ENCODE assay signal across 9 cellular contexts in genomic region chr15:75647370-75648155, GRCh38. TPM values are rescaled to one million over a fixed set of nuclear protein-coding genes. Genes with fewer than 3 reads are reported as not detected.
DNase-seq lines count a peak whose midpoint lies in the region; ATAC-seq, FAIRE-seq and TF ChIP-seq lines count a peak whose summit lies in the region.
"Had no signal": no experiment of that assay in that cellular context is flagged by ENCODE, and none has a peak within 500 bp of the region (broad histone marks: within the 10 kb centered on the region; RNA-seq: fewer than 3 reads in every experiment).

TSS of gene SNX33 (plus strand) at chr15:75647912. CDS start at chr15:75649103, 1,191 bp downstream.

- no peak for ATAC-seq in GM21825 (IDR thresholded peaks at IDR 0.05; ENCODE audit: unreplicated experiment)

- H3K9me1 ChIP-seq in keratinocyte (ENCODE audit: control insufficient read depth, extremely low read depth, insufficient read depth, low read length), result peaks cover 10% of the 10 kb centered on the region

- H3K4me2 ChIP-seq in keratinocyte (ENCODE audit: control insufficient read depth, extremely low read depth, insufficient read depth, low read depth, low read length), result peak within 1 kb of the TSS; percentile 97

- H3K27ac ChIP-seq in keratinocyte (ENCODE audit: control insufficient read depth, insufficient read depth, low read length), result peak within 1 kb of the TSS; percentile 90

- peak within 1 kb of the TSS; percentile 95 for H3K9ac ChIP-seq in keratinocyte (ENCODE audit: control insufficient read depth, extremely low read depth, insufficient read depth, low read length)

- peaks cover 47% of the 10 kb centered on the region for H3K4me1 ChIP-seq in keratinocyte (ENCODE audit: control insufficient read depth, extremely low read depth, insufficient read depth, low read length)

- dilution Hi-C loops in keratinocyte (cut with MboI; ENCODE audit: extremely low pct_ligation_motif_present, low sequenced_read_pairs), result no loop called here

- H3K36me3 ChIP-seq in keratinocyte (ENCODE audit: control insufficient read depth in 2 of 2, extremely low read depth in 1 of 2, insufficient read depth in 2 of 2, low read length in 2 of 2), result peaks cover 4 to 19% of the 10 kb centered on the region in 2 experiments

- H3K4me3 ChIP-seq in choroid plexus epithelial cell (ENCODE audit: low read depth, low read length) (peak within 1 kb of the TSS; percentile 89), keratinocyte (ENCODE audit: control insufficient read depth in 2 of 3, extremely low read depth in 1 of 3, insufficient read depth in 2 of 3, low read depth in 1 of 3, low read length in 3 of 3) (peak within 1 kb of the TSS; percentile 88 to 94 (median 91))

- peak within 1 kb of the TSS; percentile 55 for H2AFZ ChIP-seq in keratinocyte (ENCODE audit: control insufficient read depth, low read length)

- H3K79me2 ChIP-seq in keratinocyte (ENCODE audit: control insufficient read depth, insufficient read depth, low read length), result peaks cover 57% of the 10 kb centered on the region

- TF ChIP-seq CTCF in choroid plexus epithelial cell (conservative IDR thresholded peaks at IDR 0.05; ENCODE audit: low read depth, low read length) (peak; percentile 52), keratinocyte (optimal IDR thresholded peaks at IDR 0.05 in 1 of 3, IDR thresholded peaks at IDR 0.05 in 1 of 3, conservative IDR thresholded peaks at IDR 0.05 in 1 of 3; ENCODE audit: extremely low read depth in 1 of 3, insufficient read depth in 2 of 3, low read length in 3 of 3) (peak; percentile 35 to 55 (median 45))

- FAIRE-seq in keratinocyte (lab: Jason Lieb, UNC), result no peak
- FAIRE-seq: A204.1 had no signal

- peaks cover 2% of the 10 kb centered on the region for H4K20me1 ChIP-seq in keratinocyte (ENCODE audit: control insufficient read depth, extremely low read depth, insufficient read depth, low read length)

- H3K9me3 ChIP-seq in keratinocyte (ENCODE audit: control insufficient read depth, low read depth, low read length), result no peaks in the 10 kb centered on the region

- DNase-seq in DMS 273 (lab: John Stamatoyannopoulos, UW; ENCODE audit: unreplicated experiment) (peak; percentile 87), DMS 273 treated with DMSO at 0.1 percent for 48 hours (lab: John Stamatoyannopoulos, UW) (no peak), NAMALWA (ENCODE audit: low spot score) (peak; percentile 32), choroid plexus epithelial cell (ENCODE audit: low read depth) (peak; percentile 89), keratinocyte (ENCODE audit: low read depth, low spot score) (no peak)
- peak; percentile 65 for DNase-seq in activated CD4-positive, CD25-positive, alpha-beta regulatory T cell treated with anti-CD3 and anti-CD28 coated beads, Interleukin-2, amount 50 U/mL, for 72 hours
- DNase-seq in stimulated activated CD4-positive, alpha-beta T cell treated with anti-CD3 and anti-CD28 coated beads, Interleukin-12 subunit alpha, Interleukin-12 subunit beta, amount 100 ng/mL, for 48 hours (ENCODE audit: low read depth in 2 of 3, low spot score in 1 of 3), result peak in 2 of 3 donors; percentile 45 to 51

- H3K27me3 ChIP-seq in keratinocyte (ENCODE audit: control insufficient read depth, extremely low read depth, insufficient read depth, low read length), result no peaks in the 10 kb centered on the region

RNA-seq across cellular contexts. Expression of gene SNX33, which starts in this region (rescaled TPM):
- polyA plus RNA-seq in keratinocyte, result 21.7 to 32.5 TPM (median 27.0 TPM) in 3 replicates
- polyA plus RNA-seq in keratinocyte (2011; ENCODE audit: low read depth), result 11.5 TPM
- 24.7 and 25.8 TPM in 2 replicates for polyA plus RNA-seq in keratinocyte (2011; cell fraction: cytosol; rRNA removed)
- 59.5 and 81.4 TPM in 2 replicates for polyA plus RNA-seq in keratinocyte (2011; cell fraction: nucleus; rRNA removed)
- polyA plus RNA-seq in keratinocyte (2012; ENCODE audit: low replicate concordance), result 31.2 and 40.4 TPM in 2 replicates
- polyA minus RNA-seq in keratinocyte, result 45.4 to 75.9 TPM (median 53.1 TPM) in 3 replicates
- 51.8 TPM for polyA minus RNA-seq in keratinocyte (2011; cell fraction: cytosol; rRNA and poly(A)+ RNA removed)
- 52.0 and 62.4 TPM in 2 replicates for polyA minus RNA-seq in keratinocyte (2011; cell fraction: nucleus; rRNA and poly(A)+ RNA removed)

Comparison
In these comparisons a context has a peak if more than half of its experiments do, and no peak if none do; other contexts are left out.
1. DNase-seq: peak in DMS 273 (single experiment), NAMALWA (single experiment), activated CD4-positive, CD25-positive, alpha-beta regulatory T cell treated with anti-CD3 and anti-CD28 coated beads, Interleukin-2, amount 50 U/mL, for 72 hours (single experiment), choroid plexus epithelial cell (single experiment) and stimulated activated CD4-positive, alpha-beta T cell treated with anti-CD3 and anti-CD28 coated beads, Interleukin-12 subunit alpha, Interleukin-12 subunit beta, amount 100 ng/mL, for 48 hours (2 of 3); none in DMS 273 treated with DMSO at 0.1 percent for 48 hours (single experiment) and keratinocyte (single experiment).